ENCODE assay signal across 8 cellular contexts in the genomic region with DNA sequence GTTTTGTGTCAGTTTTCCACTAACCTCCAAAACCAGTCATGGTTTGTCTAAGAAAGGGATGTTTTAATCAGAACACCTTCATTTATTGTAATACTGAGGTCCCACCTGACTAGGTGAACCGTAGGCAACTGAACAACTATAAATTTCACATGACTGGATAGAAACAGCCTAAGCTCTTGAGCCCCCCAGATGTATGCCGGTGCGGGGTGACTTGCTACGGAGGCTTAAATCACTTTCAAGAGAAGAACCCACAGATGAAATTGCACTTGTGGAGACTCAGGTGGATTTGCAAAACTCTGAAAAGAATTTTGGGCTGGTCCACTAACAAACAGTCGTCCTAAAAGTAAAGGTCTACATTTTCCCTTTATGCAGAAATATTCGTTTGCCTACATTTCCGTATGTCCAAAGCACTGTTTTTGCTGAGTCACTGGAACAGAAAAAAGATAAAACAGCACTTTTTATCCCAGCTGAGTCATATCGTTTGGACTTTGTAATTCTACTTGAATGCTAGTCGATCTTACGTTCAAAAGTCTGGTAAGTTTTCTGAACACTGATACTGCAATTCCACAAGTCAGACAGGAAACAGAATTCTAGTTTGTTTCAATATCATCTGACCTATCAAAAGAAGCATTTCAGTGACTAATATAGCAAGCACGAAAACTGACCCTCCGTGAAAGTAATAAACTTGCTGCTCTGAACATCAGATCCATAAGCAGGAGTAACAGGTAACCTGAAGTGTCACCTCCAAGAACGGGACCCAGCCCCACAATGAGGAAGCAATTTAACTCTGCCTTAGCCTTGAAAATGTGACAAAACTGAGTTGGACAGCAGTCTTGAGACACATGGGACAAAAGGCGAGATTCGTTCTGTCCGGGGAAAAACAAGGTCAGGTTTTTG. TPM values are rescaled to one million over a fixed set of nuclear protein-coding genes. Genes with fewer than 3 reads are reported as not detected.
DNase-seq lines count a peak whose midpoint lies in the region; ATAC-seq and TF ChIP-seq lines count a peak whose summit lies in the region.

No MANE protein-coding gene starts in this region.

- peaks cover 18% of the 10 kb centered on the region for H3K9me1 ChIP-seq in IMR-90 (ENCODE audit: insufficient read depth, low read length)

- peak overlapping the region; percentile 62 for H3K4me3 Mint-ChIP-seq in MCF 10A (ENCODE audit: unreplicated experiment)

- H4K20me1 ChIP-seq in mammary epithelial cell (ENCODE audit: insufficient read depth, low read length) = no peaks in the 10 kb centered on the region
- peaks cover 25% of the 10 kb centered on the region for H4K20me1 ChIP-seq in IMR-90 (ENCODE audit: insufficient read depth, low read length)
- no peaks in the 10 kb centered on the region for H4K20me1 ChIP-seq in MM.1S (ENCODE audit: insufficient read depth, low read length)

- peaks cover 72% of the 10 kb centered on the region for H3K79me2 ChIP-seq in mammary epithelial cell (ENCODE audit: insufficient read depth, low read length)
- no peaks in the 10 kb centered on the region for H3K79me2 ChIP-seq in mesendoderm (ENCODE audit: control insufficient read depth, insufficient read depth, low read length)
- peaks cover 9% of the 10 kb centered on the region for H3K79me2 ChIP-seq in MM.1S (ENCODE audit: low read length)

- H4K5ac ChIP-seq in IMR-90 (ENCODE audit: low read depth, low read length) (peak overlapping the region; percentile 81), mesendoderm (ENCODE audit: low read length) (no peak overlapping the region)

- H3K4me1 Mint-ChIP-seq in MCF 10A (ENCODE audit: insufficient read depth, unreplicated experiment) = peaks cover 32% of the 10 kb centered on the region

- H3K14ac ChIP-seq in IMR-90 (replicated peaks; ENCODE audit: low read depth, low read length) = peak overlapping the region; percentile 69

- H3K27me3 ChIP-seq in mammary epithelial cell (ENCODE audit: insufficient read depth, low read length) (no peaks in the 10 kb centered on the region), IMR-90 (ENCODE audit: control insufficient read depth, insufficient read depth, low read length) (no peaks in the 10 kb centered on the region), mesendoderm (ENCODE audit: insufficient read depth, low read length, poor library complexity) (no peaks in the 10 kb centered on the region), MM.1S (replicated peaks; ENCODE audit: insufficient read depth, low read length) (no peaks in the 10 kb centered on the region)

- dilution Hi-C loops in mammary epithelial cell (cut with HindIII; ENCODE audit: low sequenced_read_pairs) (no loop called here), IMR-90 (cut with HindIII; ENCODE audit: low sequenced_read_pairs, unreplicated experiment) (no loop called here)

- H2BK5ac ChIP-seq in IMR-90 (ENCODE audit: low read depth, low read length, poor library complexity, severe bottlenecking) (peak overlapping the region; percentile 90), mesendoderm (ENCODE audit: low read length) (no peak overlapping the region)

- H3K27ac ChIP-seq in mammary epithelial cell (ENCODE audit: insufficient read depth, low read depth, low read length) (no peak overlapping the region), IMR-90 (ENCODE audit: insufficient read depth, low read length) (peak overlapping the region; percentile 96), caudate nucleus (ENCODE audit: low read depth, low read length) (peak overlapping the region; percentile 48), mesendoderm (ENCODE audit: low read depth, low read length) (no peak overlapping the region), MM.1S (ENCODE audit: low read length) (no peak overlapping the region)

- TF ChIP-seq CTCF in MCF 10A (IDR thresholded peaks at IDR 0.05; ENCODE audit: unreplicated experiment) = no peak
- TF ChIP-seq CTCF in mammary epithelial cell (conservative IDR thresholded peaks at IDR 0.05 in 1 of 2, IDR thresholded peaks at IDR 0.05 in 1 of 2; ENCODE audit: extremely low read depth in 1 of 2, insufficient read depth in 1 of 2, low read depth in 1 of 2, low read length in 2 of 2) = no peak
- TF ChIP-seq CTCF in IMR-90 (conservative IDR thresholded peaks at IDR 0.05; ENCODE audit: low read depth, low read length) = no peak
- no peak for TF ChIP-seq CTCF in MM.1S (IDR thresholded peaks at IDR 0.05; ENCODE audit: low read length)

- no peak overlapping the region for H3K4me2 ChIP-seq in mammary epithelial cell (ENCODE audit: insufficient read depth, low read depth, low read length)
- H3K4me2 ChIP-seq in IMR-90 (ENCODE audit: low read depth, low read length) = peak overlapping the region; percentile 99
- H3K4me2 ChIP-seq in mesendoderm (ENCODE audit: low read length) = no peak overlapping the region
- H3K4me2 ChIP-seq in MM.1S (ENCODE audit: low read depth, low read length) = no peak overlapping the region

- in situ Hi-C loops in mammary epithelial cell (cut with MboI; ENCODE audit: low sequenced_read_pairs in 2 of 2) (loop anchor here in 1 of 2 donors (25.0 kb wide), 1 partner anchor 135 kb away; no protein-coding TSS in a partner anchor), IMR-90 (cut with MboI; ENCODE audit: low sequenced_read_pairs) (no loop called here)

- H3K36me3 Mint-ChIP-seq in MCF 10A (ENCODE audit: insufficient read depth, unreplicated experiment) = no peaks in the 10 kb centered on the region

- H2BK120ac ChIP-seq in IMR-90 (ENCODE audit: low read depth, low read length) (peak overlapping the region; percentile 91), mesendoderm (ENCODE audit: low read depth, low read length) (no peak overlapping the region)

- BruUV-seq in MCF 10A (replicated peaks; lab: Mats Ljungman, UMichigan) (no TSS peak), mammary epithelial cell (replicated peaks; lab: Mats Ljungman, UMichigan) (no TSS peak), IMR-90 (replicated peaks; lab: Mats Ljungman, UMichigan) (TSS peak; percentile 10)

- H3K27ac Mint-ChIP-seq in MCF 10A (ENCODE audit: low read depth, unreplicated experiment) = peak overlapping the region; percentile 74

- peak overlapping the region; percentile 94 for H3K18ac ChIP-seq in IMR-90 (ENCODE audit: low read depth, low read length)
- peak overlapping the region; percentile 63 for H3K18ac ChIP-seq in mesendoderm (ENCODE audit: low read length)

- H2BK20ac ChIP-seq in IMR-90 (ENCODE audit: low read depth, low read length) = peak overlapping the region; percentile 86

- H3K4ac ChIP-seq in IMR-90 (ENCODE audit: low read depth, low read length) = peak overlapping the region; percentile 91
- H3K4ac ChIP-seq in mesendoderm (ENCODE audit: low read depth, low read length) = no peak overlapping the region

- H3K56ac ChIP-seq in IMR-90 (ENCODE audit: extremely low read depth, insufficient read depth, low read length) (peak overlapping the region; percentile 84), mesendoderm (ENCODE audit: low read length) (no peak overlapping the region)

- H3K79me1 ChIP-seq in IMR-90 (ENCODE audit: low read depth in 1 of 2, low read length in 2 of 2) (peaks cover 24 to 53% of the 10 kb centered on the region in 2 experiments), mesendoderm (ENCODE audit: low read length) (peaks cover 2% of the 10 kb centered on the region)

- CTCF ChIA-PET in MCF 10A (lab: Yijun Ruan, JAX) (interaction anchor here (0.5 to 1.3 kb wide), 4 partner anchors 13 to 144 kb away, joined by 3 to 5 read pairs (median 3); no protein-coding TSS in a partner anchor), mammary epithelial cell (lab: Charles Lee; ENCODE audit: low non-redundant PET) (no interaction called here), IMR-90 (lab: Yijun Ruan, JAX) (no interaction called here)

- H3K4me1 ChIP-seq in mammary epithelial cell (ENCODE audit: insufficient read depth, low read length) (no peaks in the 10 kb centered on the region), IMR-90 (ENCODE audit: control insufficient read depth, insufficient read depth, low read length) (peaks cover 21% of the 10 kb centered on the region), mesendoderm (ENCODE audit: control insufficient read depth, low read depth, low read length) (no peaks in the 10 kb centered on the region), MM.1S (ENCODE audit: low read length) (no peaks in the 10 kb centered on the region)

- TF ChIP-seq POLR2A in IMR-90 (IDR thresholded peaks at IDR 0.05; ENCODE audit: low read depth, low read length) = peak; percentile 53

- no peak for TF ChIP-seq RAD21 in IMR-90 (IDR thresholded peaks at IDR 0.05; ENCODE audit: low read length)

- H3K36me3 ChIP-seq in mammary epithelial cell (ENCODE audit: insufficient read depth, low read length) (peaks cover 4% of the 10 kb centered on the region), IMR-90 (ENCODE audit: control insufficient read depth, insufficient read depth, low read length) (peaks cover 6% of the 10 kb centered on the region; the same call in 1 of the 2 replicates), mesendoderm (ENCODE audit: control insufficient read depth, insufficient read depth, low read length) (no peaks in the 10 kb centered on the region), MM.1S (replicated peaks; ENCODE audit: insufficient read depth, low read length) (no peaks in the 10 kb centered on the region)

- POLR2A ChIA-PET in MCF 10A (lab: Yijun Ruan, JAX) (interaction anchor here (0.6 to 3.4 kb wide), 12 partner anchors 11 to 143 kb away, joined by 3 to 18 read pairs (median 6); no protein-coding TSS in a partner anchor), IMR-90 (lab: Charles Lee; ENCODE audit: unreplicated experiment) (interaction anchor here (0.6 kb wide), 1 partner anchor 780 kb away, joined by 3 read pairs; no protein-coding TSS in a partner anchor)

- H3K4me3 ChIP-seq in mammary epithelial cell (replicated peaks in 1 of 3; ENCODE audit: insufficient read depth in 1 of 3, low read depth in 2 of 3, low read length in 3 of 3) (no peak overlapping the region), IMR-90 (ENCODE audit: insufficient read depth, low read depth, low read length) (peak overlapping the region; percentile 58), mesendoderm (ENCODE audit: low read length) (no peak overlapping the region), MM.1S (ENCODE audit: low read length) (no peak overlapping the region)

- H2AFZ ChIP-seq in mammary epithelial cell (ENCODE audit: low read depth, low read length) (no peak overlapping the region), IMR-90 (replicated peaks; ENCODE audit: low read length, poor library complexity) (peak overlapping the region; percentile 56), MM.1S (ENCODE audit: low read length) (no peak overlapping the region)

- H3K23ac ChIP-seq in IMR-90 (ENCODE audit: low read depth, low read length) = peak overlapping the region; percentile 86
- H3K23ac ChIP-seq in mesendoderm (ENCODE audit: low read length) = no peak overlapping the region

- no peaks in the 10 kb centered on the region for H3K27me3 Mint-ChIP-seq in MCF 10A (ENCODE audit: insufficient read depth, unreplicated experiment)

- peak overlapping the region; percentile 62 for H2AK9ac ChIP-seq in IMR-90 (replicated peaks; ENCODE audit: low read depth, low read length, poor library complexity)

- no peaks in the 10 kb centered on the region for H3K9me3 Mint-ChIP-seq in MCF 10A (ENCODE audit: unreplicated experiment)

- peak; percentile 87 for ATAC-seq in IMR-90 (ENCODE audit: low read depth)

- H4K91ac ChIP-seq in IMR-90 (ENCODE audit: insufficient read depth, low read depth, low read length) = peak overlapping the region; percentile 86

- intact Hi-C loops in MCF 10A (cut with micrococcal nuclease) (no loop called here), mammary epithelial cell (cut with micrococcal nuclease) (no loop called here), IMR-90 (cut with micrococcal nuclease) (no loop called here)

- H2BK15ac ChIP-seq in IMR-90 (ENCODE audit: low read depth, low read length) = peak overlapping the region; percentile 59; the same call in 2 of the 3 replicates
- no peak overlapping the region for H2BK15ac ChIP-seq in mesendoderm (replicated peaks; ENCODE audit: low read depth)

- no peaks in the 10 kb centered on the region for H3F3A ChIP-seq in MM.1S (ENCODE audit: insufficient read depth, low read length)

- WGBS in mammary epithelial cell (ENCODE audit: low coverage, missing lambda C conversion rate) = 93% methylated on average over 13 of the region's 16 CpGs
- WGBS in IMR-90 (ENCODE audit: extremely low coverage in 2 of 2, insufficient read length in 1 of 2), 2 experiments = 50% methylated on average over 2 of the region's 16 CpGs; no CpG with 5 or more reads in 1 of the 2 experiments
- WGBS in mesendoderm (ENCODE audit: extremely low coverage, insufficient coverage, low lambda C conversion rate) = no CpG with 5 or more reads among the region's 16 CpGs

- DNase-seq in MCF 10A (ENCODE audit: unreplicated experiment) = peak; percentile 60
- DNase-seq in mammary epithelial cell = no peak
- DNase-seq in IMR-90 = peak; percentile 97
- no peak for DNase-seq in caudate nucleus (lab: John Stamatoyannopoulos, UW)
- no peak for DNase-seq in mesendoderm
- DNase-seq in MM.1S = no peak
- no peak for DNase-seq in NCI-H2107 (lab: John Stamatoyannopoulos, UW)
- no peak for DNase-seq in NCI-H446 treated with DMSO at 0.1 percent for 48 hours (lab: John Stamatoyannopoulos, UW)

- H4K8ac ChIP-seq in IMR-90 (ENCODE audit: low read depth in 2 of 2, low read length in 2 of 2) (peak overlapping the region; percentile 7 to 91; a peak in 2 of 4 replicates), mesendoderm (ENCODE audit: low read depth, low read length) (no peak overlapping the region)

- H3K9me3 ChIP-seq in mammary epithelial cell (replicated peaks; ENCODE audit: insufficient read depth, low read length) (no peaks in the 10 kb centered on the region), IMR-90 (ENCODE audit: control insufficient read depth, insufficient read depth, low read length) (no peaks in the 10 kb centered on the region), MM.1S (replicated peaks; ENCODE audit: insufficient read depth, low read length) (no peaks in the 10 kb centered on the region)

- H2AK5ac ChIP-seq in IMR-90 (ENCODE audit: low read depth, low read length) (peak overlapping the region; percentile 85), mesendoderm (ENCODE audit: low read length) (no peak overlapping the region)

- H3K9ac ChIP-seq in mammary epithelial cell (ENCODE audit: insufficient read depth, low read length) (no peak overlapping the region), IMR-90 (ENCODE audit: low read depth, low read length) (peak overlapping the region; percentile 76), mesendoderm (ENCODE audit: low read length) (no peak overlapping the region), MM.1S (ENCODE audit: low read length) (no peak overlapping the region)

- H3K9me2 ChIP-seq in MM.1S (replicated peaks; ENCODE audit: insufficient read depth, low read length) = no peaks in the 10 kb centered on the region

RNA-seq across cellular contexts. Expression of gene ZNF516, which starts 18.1 kb away (rescaled TPM):
- total RNA-seq in MCF 10A (2022) (28.3 and 40.1 TPM in 2 replicates), mammary epithelial cell (10 to 100 TPM; 27.2 to 36.0 TPM), IMR-90 (2012; rRNA removed) (7.9 and 9.7 TPM in 2 replicates)
- polyA plus RNA-seq in mammary epithelial cell (7.5 TPM), IMR-90 (2012; rRNA removed) (16.6 and 16.9 TPM in 2 replicates)
- 10.3 TPM for polyA minus RNA-seq in mammary epithelial cell
- 11.0 and 15.4 TPM in 2 replicates for polyA plus RNA-seq in IMR-90 (2012; cell fraction: cytosol; rRNA removed)
- 50.6 and 72.6 TPM in 2 replicates for polyA plus RNA-seq in IMR-90 (2012; cell fraction: nucleus; rRNA removed; ENCODE audit: low replicate concordance)
- polyA plus RNA-seq in mesendoderm (2013, experiment 1 of 2) = 2.1 TPM
- polyA plus RNA-seq in mesendoderm (2013, experiment 2 of 2) = 2.6 TPM

Comparison
In these comparisons a context has a peak if more than half of its experiments do, and no peak if none do; other contexts are left out.
1. DNase-seq: peak in MCF 10A (single experiment) and IMR-90 (single experiment); none in mammary epithelial cell (single experiment), caudate nucleus (0 of 61), mesendoderm (single experiment), MM.1S (single experiment), NCI-H2107 (single experiment) and NCI-H446 treated with DMSO at 0.1 percent for 48 hours (single experiment).
2. H3K27ac ChIP-seq: peak in IMR-90 (single experiment) and caudate nucleus (single experiment); none in mammary epithelial cell (single experiment), mesendoderm (single experiment) and MM.1S (single experiment).